ENCODE assay signal across 8 cellular contexts in genomic region chr4:143184503-143185252, GRCh38. TPM values are rescaled to one million over a fixed set of nuclear protein-coding genes. Genes with fewer than 3 reads are reported as not detected.
A peak's percentile ranks its signal among the peaks of the same experiment; 100 is the strongest.
DNase-seq lines count a peak whose midpoint lies in the region; ATAC-seq and TF ChIP-seq lines count a peak whose summit lies in the region.

Gene USP38 (plus strand): TSS chr4:143184917. CDS start chr4:143185451, 534 bp downstream.

- WGBS in right lobe of liver (ENCODE audit: insufficient coverage, low coverage, low lambda C conversion rate, missing lambda C conversion rate) = under 1% methylated on average over 35 of the region's 71 CpGs

- peaks cover 0 to 8% (median 0%) of the 10 kb centered on the region in 4 donors for H3K36me3 ChIP-seq in right lobe of liver

- peak; percentile 90 for DNase-seq in CD14-positive monocyte (ENCODE audit: low spot score)
- DNase-seq in NCI-H748 treated with DMSO at 0.1 percent for 48 hours (lab: John Stamatoyannopoulos, UW) = peak; percentile 82
- DNase-seq in activated CD4-positive, alpha-beta T cell treated with anti-CD3 and anti-CD28 coated beads, Interleukin-2, amount 50 U/mL, for 48 hours = peak; percentile 89 to 92
- DNase-seq in dermis microvascular lymphatic vessel endothelial cell (ENCODE audit: low read depth in 2 of 2) = peak; percentile 78 to 95
- peak; percentile 92 to 96 (median 95) for DNase-seq in right lobe of liver
- peak; percentile 80 to 93 for DNase-seq in stimulated activated CD4-positive, alpha-beta T cell treated with anti-CD3 and anti-CD28 coated beads, Interleukin-4, amount 100 ng/mL, for 4 hours

- H3K27ac ChIP-seq in right lobe of liver = peak within 1 kb of the TSS; percentile 85 to 88 (median 85)

- peaks cover 10 to 22% of the 10 kb centered on the region in 2 donors for H3K36me3 Mint-ChIP-seq in CD14-positive monocyte

- H3K9me3 Mint-ChIP-seq in CD14-positive monocyte = peaks cover 0 to 4% (median 0%) of the 10 kb centered on the region in 7 donors

- peaks cover 45% of the 10 kb centered on the region for H3K4me1 Mint-ChIP-seq in CD14-positive monocyte

- H3K27me3 Mint-ChIP-seq in CD14-positive monocyte (ENCODE audit: low read depth in 3 of 3) = peaks cover 0 to 2% (median 0%) of the 10 kb centered on the region in 3 donors

- peak; percentile 69 for ATAC-seq in GM19372 (IDR thresholded peaks at IDR 0.05; ENCODE audit: low read depth, unreplicated experiment)
- peak; percentile 54 for ATAC-seq in HG03558 (IDR thresholded peaks at IDR 0.05; ENCODE audit: extremely low read depth, unreplicated experiment)
- peak; percentile 88 to 97 (median 93) for ATAC-seq in right lobe of liver

- H3K4me1 ChIP-seq in right lobe of liver = peaks cover 0 to 34% (median 0%) of the 10 kb centered on the region in 4 donors

- peak within 1 kb of the TSS; percentile 93 to 99 (median 95) for H3K27ac Mint-ChIP-seq in CD14-positive monocyte

- no peaks in the 10 kb centered on the region for H3K27me3 ChIP-seq in right lobe of liver

- TF ChIP-seq CTCF in CD14-positive monocyte (IDR thresholded peaks at IDR 0.05) (no peak), right lobe of liver (IDR thresholded peaks at IDR 0.05) (peak in 2 of 4 donors; percentile 7)

- no peaks in the 10 kb centered on the region for H3K9me3 ChIP-seq in right lobe of liver

- peak within 1 kb of the TSS; percentile 84 to 90 (median 84) for H3K4me3 ChIP-seq in right lobe of liver

- peak within 1 kb of the TSS; percentile 98 to 99 for H3K4me3 Mint-ChIP-seq in CD14-positive monocyte

- TF ChIP-seq POLR2A in right lobe of liver (IDR thresholded peaks at IDR 0.05) = peak; percentile 79

- intact Hi-C loops in CD14-positive monocyte (cut with micrococcal nuclease) = loop anchor here (5.0 to 10.0 kb wide), 5 partner anchors 150 to 1962 kb away; partner anchors contain the start of genes GAB1 (in 2 of the 2), SMARCA5 (in 2 of the 2) and ZNF330 (in 2 of the 2)
- intact Hi-C loops in right lobe of liver (cut with DNase I) = no loop called here

RNA-seq across cellular contexts. Expression of gene USP38, which starts in this region (rescaled TPM):
- polyA plus RNA-seq in CD14-positive monocyte = 10 to 100 TPM; 12.4 to 19.3 TPM
- total RNA-seq in dermis microvascular lymphatic vessel endothelial cell = 15.4 and 25.0 TPM in 2 replicates
- 10 to 100 TPM; 21.0 to 24.6 (median 21.4) TPM for total RNA-seq in right lobe of liver

Comparison
In these comparisons a context has a peak if more than half of its experiments do, and no peak if none do; other contexts are left out.
1. Peak in every context shown above with its lines: DNase-seq, ATAC-seq, H3K4me3 ChIP-seq and H3K27ac ChIP-seq.
2. intact Hi-C loops: an anchor here in CD14-positive monocyte (5.0 to 10.0 kb wide); none called in right lobe of liver.